Comparison of ENCODE assay signal across 33 cellular contexts in the genomic region with DNA sequence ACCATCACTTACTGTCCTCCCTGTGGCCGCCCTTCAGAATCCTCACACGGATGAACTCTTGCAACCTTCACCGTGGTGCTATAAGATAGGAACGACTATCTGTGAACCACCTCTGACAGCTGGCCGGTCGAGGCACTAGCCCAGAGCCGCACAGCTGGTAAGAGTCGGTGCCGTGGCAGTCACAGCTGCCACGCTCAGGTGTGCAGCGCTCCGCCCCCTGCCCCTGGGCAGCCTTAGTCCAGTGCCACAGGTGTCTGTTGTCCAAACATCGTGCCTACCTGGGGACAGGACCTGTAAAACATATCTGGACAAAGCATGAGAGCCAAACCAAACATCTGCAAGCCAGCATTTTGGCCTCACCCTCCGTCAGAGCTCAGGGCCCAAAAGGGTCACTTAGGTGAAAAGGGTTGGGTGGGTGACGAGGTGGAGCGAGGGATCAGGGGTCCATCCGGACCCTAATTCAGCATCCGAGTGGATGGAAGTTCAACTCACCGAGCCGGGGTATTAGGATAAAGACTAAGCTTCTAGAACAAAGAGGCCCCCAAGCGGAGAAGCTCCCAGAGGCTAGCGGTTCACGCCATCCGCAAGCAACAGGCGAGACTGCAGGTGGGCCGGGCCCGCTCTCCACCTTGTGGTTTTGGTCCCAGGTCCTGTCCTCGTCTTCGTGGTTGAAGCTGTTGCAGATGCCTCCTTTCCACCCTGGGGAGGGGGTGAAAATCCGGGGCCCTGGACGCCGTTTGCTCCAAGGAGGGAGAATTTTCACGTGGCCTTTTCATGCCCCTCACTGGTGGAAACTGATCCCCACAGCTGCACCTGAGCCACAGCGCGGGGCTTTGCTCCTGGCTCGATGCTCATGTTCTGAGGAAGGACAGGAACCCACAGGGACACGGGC. TPM values are rescaled to one million over a fixed set of nuclear protein-coding genes. Genes with fewer than 3 reads are reported as not detected.
"Had no signal": no experiment of that assay in that cellular context is flagged by ENCODE, and none has a peak within 500 bp of the region (broad histone marks: within the 10 kb centered on the region; RNA-seq: fewer than 3 reads in every experiment).

No MANE protein-coding gene starts in this region.

- H3K4me1 ChIP-seq: adrenal gland, body of pancreas, breast epithelium, SJCRH30 had no signal

- ATAC-seq: activated CD8-positive, alpha-beta T cell treated with anti-CD3 and anti-CD28 coated beads for 36 hours; activated naive CD4-positive, alpha-beta T cell treated with anti-CD3 and anti-CD28 coated beads, Interleukin-2, amount 50 U/mL, for 72 hours; activated T-cell treated with anti-CD3 and anti-CD28 coated beads, Interleukin-2, amount 50 U/mL, for 4 hours; body of pancreas had no signal

- H3K36me3 ChIP-seq: adrenal gland, breast epithelium, SJCRH30, WERI-Rb-1 had no signal

- DNase-seq: activated CD4-positive, alpha-beta T cell treated with anti-CD3 and anti-CD28 coated beads, Interleukin-2, amount 10 ng/mL, durations not matched to agents 24 days and 14 days; activated CD4-positive, alpha-beta T cell treated with anti-CD3 and anti-CD28 coated beads, Interleukin-2, amount 50 U/mL, for 4 hours; activated CD4-positive, CD25-positive, alpha-beta regulatory T cell; activated CD8-positive, alpha-beta memory T cell treated with anti-CD3 and anti-CD28 coated beads, Interleukin-2, amount 50 U/mL, for 4 hours; activated CD8-positive, alpha-beta T cell treated with anti-CD3 and anti-CD28 coated beads for 36 hours; activated gamma-delta T cell treated with Interleukin-2 at 50 U/mL for 16 hours; activated naive CD4-positive, alpha-beta T cell treated with anti-CD3 and anti-CD28 coated beads for 36 hours; activated T-cell treated with anti-CD3 and anti-CD28 coated beads for 4 hours; activated T-cell treated with anti-CD3 and anti-CD28 coated beads, Interleukin-2, amount 50 U/mL, for 4 hours; adrenal gland; body of pancreas; NCI-H1105 treated with DMSO at 0.1 percent for 48 hours; NCI-H1436; NCI-H1694; NCI-H1930; NCI-H2081 treated with DMSO at 0.1 percent for 48 hours; NCI-H226; NCI-H446 treated with DMSO at 0.1 percent for 48 hours; NCI-H524; NCI-H69; SHP77; SJCRH30; T1000; WERI-Rb-1 had no signal

- H3K27me3 ChIP-seq: adrenal gland, body of pancreas, breast epithelium, SJCRH30 had no signal

- H3K27ac ChIP-seq: adrenal gland, body of pancreas, breast epithelium, KMS-11, SJCRH30, SK-N-MC, WERI-Rb-1 had no signal

- H3K9me3 ChIP-seq: adrenal gland, body of pancreas, SJCRH30 had no signal

- H3K4me3 ChIP-seq: adrenal gland, body of pancreas, breast epithelium, SJCRH30, SK-N-MC had no signal

- H3K4me2 ChIP-seq: KMS-11 had no signal

RNA-seq across cellular contexts. Expression of gene SALL3, which starts 55.1 kb away (rescaled TPM):
- total RNA-seq: activated CD4-positive, alpha-beta T cell treated with anti-CD3 and anti-CD28 coated beads, Interleukin-2, amount 10 ng/mL, durations not matched to agents 24 days and 14 days; activated CD8-positive, alpha-beta T cell treated with anti-CD3 and anti-CD28 coated beads for 36 hours; activated naive CD4-positive, alpha-beta T cell treated with anti-CD3 and anti-CD28 coated beads for 36 hours; activated naive CD4-positive, alpha-beta T cell treated with anti-CD3 and anti-CD28 coated beads, Interleukin-2, amount 50 U/mL, for 72 hours; activated T-cell treated with anti-CD3 and anti-CD28 coated beads, Interleukin-2, amount 50 U/mL, for 4 hours; activated T-helper 1 cell treated with anti-CD3 and anti-CD28 coated beads, Interleukin-12 subunit alpha, Interleukin-12 subunit beta, Interleukin-2, Interleukin-4 antibody, amounts not matched to agents 30 ng/mL and 10 ng/mL and 1 ng/mL, durations not matched to agents 14 hours and 24 hours and 36 hours; body of pancreas; breast epithelium; LHCN-M2; RPMI7951; SJCRH30; T-helper 1 cell treated with Interleukin-12 subunit alpha and Interleukin-12 subunit beta and Interleukin-4 antibody, amounts not matched to agents 30 ng/mL and 1 ng/mL, for 36 hours; T-helper 2 cell treated with Interferon-gamma antibody and Interleukin-4, amounts not matched to agents 100 ng/mL and 5 ng/mL, for 36 hours had no signal
